Comparison of ENCODE assay signal across 8 cellular contexts in genomic region chr11:33731723-33732164, GRCh38. TPM values are rescaled to one million over a fixed set of nuclear protein-coding genes. Genes with fewer than 3 reads are reported as not detected.
DNase-seq lines count a peak whose midpoint lies in the region; ATAC-seq and TF ChIP-seq lines count a peak whose summit lies in the region.
"Not testable (repeated sequence)": the region's sequence is repeated elsewhere in the genome, so short reads cannot be mapped to it uniquely, and the experiment has no call there.
"Had no signal": no experiment of that assay in that cellular context is flagged by ENCODE, and none has a peak within 500 bp of the region (broad histone marks: within the 10 kb centered on the region; RNA-seq: fewer than 3 reads in every experiment).

No MANE protein-coding gene starts in this region.

- H3K4me3 ChIP-seq in GM12865 (ENCODE audit: low read depth, low read length) = not testable (repeated sequence)

- peaks cover 33% of the 10 kb centered on the region for H3K4me1 Mint-ChIP-seq in activated naive CD8-positive, alpha-beta T cell treated with anti-CD3 and anti-CD28 coated beads for 36 hours
- peaks cover 28 to 29% of the 10 kb centered on the region in 2 donors for H3K4me1 Mint-ChIP-seq in natural killer cell treated with Interleukin-12 subunit alpha and Interleukin-12 subunit beta and Interleukin-15 and Interleukin-18, amount 100 ng/mL, for 72 hours (ENCODE audit: low read depth in 2 of 2)

- peaks cover 33% of the 10 kb centered on the region for H3K36me3 Mint-ChIP-seq in activated naive CD8-positive, alpha-beta T cell treated with anti-CD3 and anti-CD28 coated beads for 36 hours
- not testable (repeated sequence) for H3K36me3 Mint-ChIP-seq in natural killer cell treated with Interleukin-12 subunit alpha and Interleukin-12 subunit beta and Interleukin-15 and Interleukin-18, amount 100 ng/mL, for 72 hours

- peak overlapping the region; percentile 27 for H3K4me3 Mint-ChIP-seq in activated naive CD8-positive, alpha-beta T cell treated with anti-CD3 and anti-CD28 coated beads for 36 hours
- peak overlapping the region; percentile 0 for H3K4me3 Mint-ChIP-seq in natural killer cell treated with Interleukin-12 subunit alpha and Interleukin-12 subunit beta and Interleukin-15 and Interleukin-18, amount 100 ng/mL, for 72 hours

- peak; percentile 61 to 73 for ATAC-seq in natural killer cell treated with Interleukin-12 subunit alpha and Interleukin-12 subunit beta and Interleukin-15 and Interleukin-18, amount 100 ng/mL, for 72 hours

- not testable (repeated sequence) for H3K9me3 Mint-ChIP-seq in activated naive CD8-positive, alpha-beta T cell treated with anti-CD3 and anti-CD28 coated beads for 36 hours; natural killer cell treated with Interleukin-12 subunit alpha and Interleukin-12 subunit beta and Interleukin-15 and Interleukin-18, amount 100 ng/mL, for 72 hours

- peak; percentile 42 for DNase-seq in GM12865 (ENCODE audit: low read depth)
- DNase-seq in NCI-H2171 treated with DMSO at 0.1 percent for 48 hours (lab: John Stamatoyannopoulos, UW) = peak; percentile 52
- peak; percentile 38 to 57 for DNase-seq in activated CD4-positive, alpha-beta T cell treated with anti-CD3 and anti-CD28 coated beads, Interleukin-2, amount 50 U/mL, for 48 hours
- DNase-seq in activated naive CD8-positive, alpha-beta T cell treated with anti-CD3 and anti-CD28 coated beads for 36 hours = peak; percentile 34
- DNase-seq in fibroblast of gingiva (ENCODE audit: low read depth) = peak; percentile 31
- DNase-seq in natural killer cell treated with Interleukin-12 subunit alpha and Interleukin-12 subunit beta and Interleukin-15 and Interleukin-18, amount 100 ng/mL, for 72 hours (ENCODE audit: low spot score) = not testable (repeated sequence)
- peak; percentile 65 for DNase-seq in stimulated activated CD4-positive, alpha-beta T cell treated with anti-CD3 and anti-CD28 coated beads, Interleukin-4, amount 100 ng/mL, for 24 hours

- peak overlapping the region; percentile 80 for H3K27ac Mint-ChIP-seq in activated naive CD8-positive, alpha-beta T cell treated with anti-CD3 and anti-CD28 coated beads for 36 hours
- H3K27ac Mint-ChIP-seq in natural killer cell treated with Interleukin-12 subunit alpha and Interleukin-12 subunit beta and Interleukin-15 and Interleukin-18, amount 100 ng/mL, for 72 hours = not testable (repeated sequence)

- H3K27me3 Mint-ChIP-seq in activated naive CD8-positive, alpha-beta T cell treated with anti-CD3 and anti-CD28 coated beads for 36 hours; natural killer cell treated with Interleukin-12 subunit alpha and Interleukin-12 subunit beta and Interleukin-15 and Interleukin-18, amount 100 ng/mL, for 72 hours: not testable (repeated sequence)

- not testable (repeated sequence) for TF ChIP-seq CTCF in GM12865 (IDR thresholded peaks at IDR 0.05; ENCODE audit: insufficient read depth, low read depth, low read length, missing control alignments)

RNA-seq across cellular contexts. Expression of gene CD59, which starts 4.5 kb away (rescaled TPM):
- total RNA-seq in activated naive CD8-positive, alpha-beta T cell treated with anti-CD3 and anti-CD28 coated beads for 36 hours = 10 to 100 TPM; 58.4 to 60.3 TPM
- 10 to 100 TPM; 15.5 to 23.2 TPM for total RNA-seq in natural killer cell treated with Interleukin-12 subunit alpha and Interleukin-12 subunit beta and Interleukin-15 and Interleukin-18, amount 100 ng/mL, for 72 hours

RNA-seq across cellular contexts. Expression of gene C11orf91, which starts 31.1 kb away (rescaled TPM):
- total RNA-seq in activated naive CD8-positive, alpha-beta T cell treated with anti-CD3 and anti-CD28 coated beads for 36 hours = under 1 TPM in 1 of 2 experiments, not detected in 1; 0.28 TPM
- not detected for total RNA-seq in natural killer cell treated with Interleukin-12 subunit alpha and Interleukin-12 subunit beta and Interleukin-15 and Interleukin-18, amount 100 ng/mL, for 72 hours
- total RNA-seq: left ventricle myocardium superior had no signal

RNA-seq across cellular contexts. Expression of gene FBXO3, which starts 42.6 kb away (rescaled TPM):
- 10 to 100 TPM; 10.1 to 13.2 TPM for total RNA-seq in activated naive CD8-positive, alpha-beta T cell treated with anti-CD3 and anti-CD28 coated beads for 36 hours
- 10 to 100 TPM; 20.8 to 25.1 TPM for total RNA-seq in natural killer cell treated with Interleukin-12 subunit alpha and Interleukin-12 subunit beta and Interleukin-15 and Interleukin-18, amount 100 ng/mL, for 72 hours
